In the genomic region with DNA sequence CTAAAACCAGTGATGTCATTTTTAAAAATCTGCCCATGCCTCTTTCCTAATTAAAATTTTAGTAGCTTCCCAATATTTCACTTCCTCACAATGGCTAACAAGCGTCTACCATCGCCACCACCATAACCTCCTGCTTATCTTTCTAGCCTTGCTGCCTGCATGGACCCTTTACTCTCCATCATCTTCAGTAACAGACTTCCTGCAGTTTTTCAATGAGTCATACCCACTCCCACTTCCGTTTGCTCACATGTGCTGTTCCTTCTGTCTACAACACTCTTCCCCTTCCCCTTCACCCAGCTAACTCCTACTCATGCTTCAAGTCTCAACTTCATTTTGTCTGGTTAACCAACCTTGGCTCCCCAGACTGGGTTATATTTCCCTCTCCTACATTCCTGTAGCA, we compare ENCODE assay signal across 1 cellular context.
TF ChIP-seq lines count a peak whose summit lies in the region.

No MANE protein-coding gene starts in this region.

TF ChIP-seq in GM23338, 12 proteins besides CTCF, POLR2A, EP300 and RAD21 (continued from another document):
- TF ChIP-seq, protein P1, sequence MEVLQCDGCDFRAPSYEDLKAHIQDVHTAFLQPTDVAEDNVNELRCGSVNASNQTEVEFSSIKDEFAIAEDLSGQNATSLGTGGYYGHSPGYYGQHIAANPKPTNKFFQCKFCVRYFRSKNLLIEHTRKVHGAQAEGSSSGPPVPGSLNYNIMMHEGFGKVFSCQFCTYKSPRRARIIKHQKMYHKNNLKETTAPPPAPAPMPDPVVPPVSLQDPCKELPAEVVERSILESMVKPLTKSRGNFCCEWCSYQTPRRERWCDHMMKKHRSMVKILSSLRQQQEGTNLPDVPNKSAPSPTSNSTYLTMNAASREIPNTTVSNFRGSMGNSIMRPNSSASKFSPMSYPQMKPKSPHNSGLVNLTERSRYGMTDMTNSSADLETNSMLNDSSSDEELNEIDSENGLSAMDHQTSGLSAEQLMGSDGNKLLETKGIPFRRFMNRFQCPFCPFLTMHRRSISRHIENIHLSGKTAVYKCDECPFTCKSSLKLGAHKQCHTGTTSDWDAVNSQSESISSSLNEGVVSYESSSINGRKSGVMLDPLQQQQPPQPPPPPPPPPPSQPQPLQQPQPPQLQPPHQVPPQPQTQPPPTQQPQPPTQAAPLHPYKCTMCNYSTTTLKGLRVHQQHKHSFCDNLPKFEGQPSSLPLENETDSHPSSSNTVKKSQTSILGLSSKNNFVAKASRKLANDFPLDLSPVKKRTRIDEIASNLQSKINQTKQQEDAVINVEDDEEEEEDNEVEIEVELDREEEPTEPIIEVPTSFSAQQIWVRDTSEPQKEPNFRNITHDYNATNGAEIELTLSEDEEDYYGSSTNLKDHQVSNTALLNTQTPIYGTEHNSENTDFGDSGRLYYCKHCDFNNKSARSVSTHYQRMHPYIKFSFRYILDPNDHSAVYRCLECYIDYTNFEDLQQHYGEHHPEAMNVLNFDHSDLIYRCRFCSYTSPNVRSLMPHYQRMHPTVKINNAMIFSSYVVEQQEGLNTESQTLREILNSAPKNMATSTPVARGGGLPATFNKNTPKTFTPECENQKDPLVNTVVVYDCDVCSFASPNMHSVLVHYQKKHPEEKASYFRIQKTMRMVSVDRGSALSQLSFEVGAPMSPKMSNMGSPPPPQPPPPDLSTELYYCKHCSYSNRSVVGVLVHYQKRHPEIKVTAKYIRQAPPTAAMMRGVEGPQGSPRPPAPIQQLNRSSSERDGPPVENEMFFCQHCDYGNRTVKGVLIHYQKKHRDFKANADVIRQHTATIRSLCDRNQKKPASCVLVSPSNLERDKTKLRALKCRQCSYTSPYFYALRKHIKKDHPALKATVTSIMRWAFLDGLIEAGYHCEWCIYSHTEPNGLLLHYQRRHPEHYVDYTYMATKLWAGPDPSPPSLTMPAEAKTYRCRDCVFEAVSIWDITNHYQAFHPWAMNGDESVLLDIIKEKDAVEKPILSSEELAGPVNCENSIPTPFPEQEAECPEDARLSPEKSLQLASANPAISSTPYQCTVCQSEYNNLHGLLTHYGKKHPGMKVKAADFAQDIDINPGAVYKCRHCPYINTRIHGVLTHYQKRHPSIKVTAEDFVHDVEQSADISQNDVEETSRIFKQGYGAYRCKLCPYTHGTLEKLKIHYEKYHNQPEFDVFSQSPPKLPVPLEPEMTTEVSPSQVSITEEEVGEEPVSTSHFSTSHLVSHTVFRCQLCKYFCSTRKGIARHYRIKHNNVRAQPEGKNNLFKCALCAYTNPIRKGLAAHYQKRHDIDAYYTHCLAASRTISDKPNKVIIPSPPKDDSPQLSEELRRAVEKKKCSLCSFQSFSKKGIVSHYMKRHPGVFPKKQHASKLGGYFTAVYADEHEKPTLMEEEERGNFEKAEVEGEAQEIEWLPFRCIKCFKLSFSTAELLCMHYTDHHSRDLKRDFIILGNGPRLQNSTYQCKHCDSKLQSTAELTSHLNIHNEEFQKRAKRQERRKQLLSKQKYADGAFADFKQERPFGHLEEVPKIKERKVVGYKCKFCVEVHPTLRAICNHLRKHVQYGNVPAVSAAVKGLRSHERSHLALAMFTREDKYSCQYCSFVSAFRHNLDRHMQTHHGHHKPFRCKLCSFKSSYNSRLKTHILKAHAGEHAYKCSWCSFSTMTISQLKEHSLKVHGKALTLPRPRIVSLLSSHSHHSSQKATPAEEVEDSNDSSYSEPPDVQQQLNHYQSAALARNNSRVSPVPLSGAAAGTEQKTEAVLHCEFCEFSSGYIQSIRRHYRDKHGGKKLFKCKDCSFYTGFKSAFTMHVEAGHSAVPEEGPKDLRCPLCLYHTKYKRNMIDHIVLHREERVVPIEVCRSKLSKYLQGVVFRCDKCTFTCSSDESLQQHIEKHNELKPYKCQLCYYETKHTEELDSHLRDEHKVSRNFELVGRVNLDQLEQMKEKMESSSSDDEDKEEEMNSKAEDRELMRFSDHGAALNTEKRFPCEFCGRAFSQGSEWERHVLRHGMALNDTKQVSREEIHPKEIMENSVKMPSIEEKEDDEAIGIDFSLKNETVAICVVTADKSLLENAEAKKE (CRISPR knock-in tag; IDR thresholded peaks at IDR 0.05): no peak
- TF ChIP-seq ZNF331 (CRISPR knock-in tag; IDR thresholded peaks at IDR 0.05; ENCODE audit: low read depth) (no peak), NANOG (IDR thresholded peaks at IDR 0.05; ENCODE audit: borderline replicate concordance) (no peak)
